ENCODE assay signal across 16 cellular contexts in the genomic region with DNA sequence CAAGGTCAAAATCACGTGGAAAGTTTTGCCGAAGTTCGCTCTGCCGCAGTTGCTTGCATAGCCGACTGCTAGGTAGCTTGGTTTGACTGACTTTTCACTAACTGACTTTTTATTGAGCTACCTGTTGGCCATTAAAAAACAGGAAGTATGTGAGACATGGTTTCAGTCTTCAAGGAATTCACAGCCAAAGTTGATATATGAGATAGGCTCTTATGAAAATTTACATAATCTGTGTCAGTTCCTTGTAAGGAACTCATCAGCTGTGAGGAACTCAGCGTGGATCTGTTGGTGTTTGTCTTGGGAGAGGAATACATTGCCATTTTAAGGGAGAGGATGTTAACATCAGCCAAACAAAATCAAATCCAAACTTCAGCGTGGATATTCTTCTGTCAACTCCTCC. TPM values are rescaled to one million over a fixed set of nuclear protein-coding genes. Genes with fewer than 3 reads are reported as not detected.
DNase-seq lines count a peak whose midpoint lies in the region; ATAC-seq, FAIRE-seq and TF ChIP-seq lines count a peak whose summit lies in the region.
"Had no signal": no experiment of that assay in that cellular context is flagged by ENCODE, and none has a peak within 500 bp of the region (broad histone marks: within the 10 kb centered on the region; RNA-seq: fewer than 3 reads in every experiment).

No MANE protein-coding gene starts in this region.

- H3K4me3 ChIP-seq in fibroblast of lung (replicated peaks in 1 of 4; ENCODE audit: control extremely low read depth in 1 of 4, insufficient read depth in 1 of 4, low read depth in 3 of 4, low read length in 4 of 4) (no peak overlapping the region), pancreas (no peak overlapping the region), SJCRH30 (no peak overlapping the region)

- 55 to 63% methylated on average over 7 of the region's 7 CpGs for WGBS in pancreas, 2 donors

- H3K36me3 ChIP-seq in fibroblast of lung (ENCODE audit: control insufficient read depth, insufficient read depth, low read length): no peaks in the 10 kb centered on the region
- H3K36me3 ChIP-seq in pancreas: no peaks in the 10 kb centered on the region
- no peaks in the 10 kb centered on the region; the same call in 1 of the 2 replicates for H3K36me3 ChIP-seq in SJCRH30

- H3K9ac ChIP-seq in fibroblast of lung (ENCODE audit: insufficient read depth, low read length): no peak overlapping the region

- TF ChIP-seq CTCF in C4-2B (conservative IDR thresholded peaks at IDR 0.05) (no peak), VCaP (conservative IDR thresholded peaks at IDR 0.05) (no peak), fibroblast of lung (conservative IDR thresholded peaks at IDR 0.05 in 1 of 2, IDR thresholded peaks at IDR 0.05 in 1 of 2; ENCODE audit: low read depth in 1 of 2, low read length in 2 of 2) (no peak), pancreas (IDR thresholded peaks at IDR 0.05) (no peak)

- H4K20me1 ChIP-seq in fibroblast of lung (ENCODE audit: control insufficient read depth, extremely low read depth, insufficient read depth, low read length): no peaks in the 10 kb centered on the region

- peaks cover 64% of the 10 kb centered on the region for H3K79me2 ChIP-seq in fibroblast of lung (ENCODE audit: control insufficient read depth, insufficient read depth, low read length)

- ATAC-seq in pancreas (no peak), HG03039 (IDR thresholded peaks at IDR 0.05; ENCODE audit: unreplicated experiment) (no peak)
- ATAC-seq: activated T-helper 17 cell treated with anti-CD3 and anti-CD28 coated beads, Interleukin-2, amount 50 U/mL, for 72 hours had no signal

- H3K4me1 ChIP-seq in fibroblast of lung (ENCODE audit: control insufficient read depth, extremely low read depth, insufficient read depth, low read length) (peaks cover 29% of the 10 kb centered on the region), pancreas (peaks cover 20 to 37% (median 31%) of the 10 kb centered on the region in 3 donors), SJCRH30 (peaks cover 14% of the 10 kb centered on the region; the same call in 1 of the 2 replicates)

- H3K27ac ChIP-seq in C4-2B: peak overlapping the region; percentile 67
- peak overlapping the region; percentile 89 for H3K27ac ChIP-seq in VCaP
- H3K27ac ChIP-seq in fibroblast of lung (ENCODE audit: insufficient read depth, low read length): peak overlapping the region; percentile 79
- peak overlapping the region in 3 of 4 donors; percentile 47 to 77 (median 67) for H3K27ac ChIP-seq in pancreas
- H3K27ac ChIP-seq in SJCRH30: no peak overlapping the region

- H2AFZ ChIP-seq in fibroblast of lung (ENCODE audit: low read length): no peak overlapping the region

- H3K27me3 ChIP-seq in fibroblast of lung (ENCODE audit: control insufficient read depth, insufficient read depth, low read length): no peaks in the 10 kb centered on the region
- no peaks in the 10 kb centered on the region for H3K27me3 ChIP-seq in pancreas
- H3K27me3 ChIP-seq in SJCRH30: no peaks in the 10 kb centered on the region

- DNase-seq in fibroblast of lung (ENCODE audit: low read depth in 2 of 2) (peak in 1 of 2 donors; percentile 70), pancreas (no peak), activated T-cell treated with anti-CD3 and anti-CD28 coated beads for 4 hours (no peak), SJCRH30 (no peak)
- no peak for DNase-seq in stimulated activated CD4-positive, alpha-beta T cell treated with anti-CD3 and anti-CD28 coated beads, Interleukin-12 subunit alpha, Interleukin-12 subunit beta, amount 100 ng/mL, for 4 hours
- DNase-seq: activated CD4-positive, alpha-beta T cell treated with anti-CD3 and anti-CD28 coated beads, Interleukin-2, amount 10 ng/mL, durations not matched to agents 7 days and 5 days; NCI-H226 had no signal

- no peak for FAIRE-seq in pancreas (lab: Jason Lieb, UNC)

- intact Hi-C loops in pancreas (cut with DNase I): no loop called here

- peak overlapping the region; percentile 71 for H3K4me2 ChIP-seq in fibroblast of lung (ENCODE audit: extremely low read depth, insufficient read depth, low read length)

- H3K9me3 ChIP-seq in fibroblast of lung (ENCODE audit: control insufficient read depth, insufficient read depth, low read depth, low read length) (no peaks in the 10 kb centered on the region), pancreas (no peaks in the 10 kb centered on the region), SJCRH30 (replicated peaks) (no peaks in the 10 kb centered on the region)

RNA-seq across cellular contexts. Expression of gene RNF113B, which starts 2.1 kb away (rescaled TPM):
- total RNA-seq in fibroblast of lung: not detected in 2 replicates
- not detected in 2 replicates for polyA plus RNA-seq in fibroblast of lung
- not detected in 2 replicates for polyA plus RNA-seq in fibroblast of lung (2012)
- not detected in 2 replicates for polyA minus RNA-seq in fibroblast of lung (ENCODE audit: low replicate concordance)
- not detected for total RNA-seq in pancreas
- polyA plus RNA-seq in pancreas: not detected
- total RNA-seq in SJCRH30 (2014; rRNA removed; shearing (Covaris generic)): not detected in 2 replicates
- total RNA-seq: activated CD4-positive, alpha-beta T cell treated with anti-CD3 and anti-CD28 coated beads, Interleukin-2, amount 10 ng/mL, durations not matched to agents 7 days and 5 days; activated T-helper 17 cell treated with anti-CD3 and anti-CD28 coated beads, Interleukin-2, amount 50 U/mL, for 72 hours; glomerular endothelial cell; left lobe of liver; OCI-LY7; subcutaneous adipose tissue had no signal
- polyA plus RNA-seq: neural cell had no signal

RNA-seq across cellular contexts. Expression of gene FARP1, which starts 32.1 kb away (rescaled TPM):
- total RNA-seq in fibroblast of lung (21.6 and 50.9 TPM in 2 replicates), pancreas (10 to 100 TPM; 49.9 to 95.1 (median 63.8) TPM)
- polyA plus RNA-seq in fibroblast of lung (114 and 199 TPM in 2 replicates), pancreas (10 to 100 TPM; 30.8 to 33.4 TPM)
- polyA plus RNA-seq in fibroblast of lung (2012): 127 and 245 TPM in 2 replicates
- polyA minus RNA-seq in fibroblast of lung (ENCODE audit: low replicate concordance): 98.0 and 174 TPM in 2 replicates
- 31.2 and 32.5 TPM in 2 replicates for total RNA-seq in SJCRH30 (2014; rRNA removed; shearing (Covaris generic))
- total RNA-seq: OCI-LY7 had no signal
